1 cellular context compared by ENCODE assay signal in genomic region chr2:186456941-186457340, GRCh38.
TF ChIP-seq lines count a peak whose summit lies in the region.

No MANE protein-coding gene starts in this region.

TF ChIP-seq in IMR-90, 13 proteins besides CTCF, POLR2A, EP300 and RAD21:
- no peak for TF ChIP-seq SMC3 (IDR thresholded peaks at IDR 0.05; ENCODE audit: low read depth, low read length)
- TF ChIP-seq MAZ (IDR thresholded peaks at IDR 0.05; ENCODE audit: borderline replicate concordance, low read depth, low read length) = no peak
- no peak for TF ChIP-seq USF2 (IDR thresholded peaks at IDR 0.05; ENCODE audit: low read depth, low read length)
- 0 out of 2 replicates have a peak, but pooled peaks have one; percentile 15 for TF ChIP-seq FOS (IDR thresholded peaks at IDR 0.05; ENCODE audit: low read depth, low read length)
- TF ChIP-seq BHLHE40 (IDR thresholded peaks at IDR 0.05; ENCODE audit: low read depth, low read length) = no peak
- no peak for TF ChIP-seq RFX5 (IDR thresholded peaks at IDR 0.05; ENCODE audit: low read depth, low read length)
- TF ChIP-seq RCOR1 (IDR thresholded peaks at IDR 0.05; ENCODE audit: insufficient replicate concordance, low read length) = no peak
- TF ChIP-seq CEBPB (IDR thresholded peaks at IDR 0.05; ENCODE audit: low read depth, low read length) = peak; percentile 90
- no peak for TF ChIP-seq MXI1 (IDR thresholded peaks at IDR 0.05; ENCODE audit: borderline replicate concordance, low read depth, low read length)
- no peak; the same call in 1 of the 2 replicates for TF ChIP-seq MAFK (IDR thresholded peaks at IDR 0.05; ENCODE audit: low read depth, low read length)
